2 cellular contexts compared by ENCODE assay signal in the genomic region with DNA sequence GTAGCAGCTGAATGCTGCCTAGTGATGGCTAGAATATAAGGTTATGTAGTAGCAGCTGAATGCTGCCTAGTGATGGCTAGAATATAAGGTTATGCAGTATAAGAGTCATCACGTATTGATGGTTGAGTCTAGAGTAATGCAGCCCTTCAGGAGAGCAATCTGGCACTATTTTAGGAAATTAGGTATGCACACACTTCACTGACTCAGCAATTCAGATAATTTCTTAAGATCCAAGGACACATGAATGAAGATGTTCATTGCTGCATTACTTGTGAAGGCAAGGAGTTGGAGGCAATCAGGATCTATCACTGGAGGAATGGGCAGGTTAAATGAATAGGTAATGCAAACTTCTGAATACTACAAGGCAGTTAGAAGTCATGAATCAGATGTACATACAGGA.
A peak's percentile ranks its signal among the peaks of the same experiment; 100 is the strongest.
TF ChIP-seq lines count a peak whose summit lies in the region.

No MANE protein-coding gene starts in this region.

TF ChIP-seq in A549, 52 proteins besides CTCF, POLR2A, EP300 and RAD21:
- TF ChIP-seq HOXB5 (CRISPR knock-in tag; IDR thresholded peaks at IDR 0.05) = no peak
- TF ChIP-seq MAFK (IDR thresholded peaks at IDR 0.05; ENCODE audit: partially characterized antibody) = peak; percentile 69
- TF ChIP-seq SMC3 (IDR thresholded peaks at IDR 0.05) = no peak
- TF ChIP-seq KDM5A (IDR thresholded peaks at IDR 0.05) = no peak
- no peak for TF ChIP-seq FOSB (CRISPR knock-in tag; IDR thresholded peaks at IDR 0.05)

TF ChIP-seq in K562, 482 proteins besides CTCF, POLR2A, EP300 and RAD21:
- TF ChIP-seq RBM25 (IDR thresholded peaks at IDR 0.05; ENCODE audit: low read depth, low read length, severe bottlenecking) (no peak), ZBTB17 (CRISPR knock-in tag; IDR thresholded peaks at IDR 0.05) (no peak), ZNF316 (IDR thresholded peaks at IDR 0.05) (peak; percentile 88), RBM22 (IDR thresholded peaks at IDR 0.05; ENCODE audit: low read depth, low read length, poor library complexity, severe bottlenecking) (no peak), ETS2 (tag; IDR thresholded peaks at IDR 0.05; ENCODE audit: borderline replicate concordance, poor library complexity, severe bottlenecking) (no peak), NR4A1 (CRISPR knock-in tag; IDR thresholded peaks at IDR 0.05) (no peak), NR4A1 (tag; IDR thresholded peaks at IDR 0.05) (no peak), C11orf30 (IDR thresholded peaks at IDR 0.05; ENCODE audit: low read depth) (peak; percentile 73), KDM1A (IDR thresholded peaks at IDR 0.05) (no peak), MAFF (IDR thresholded peaks at IDR 0.05; ENCODE audit: low read length) (peak; percentile 59), MAFG (tag; conservative IDR thresholded peaks at IDR 0.05) (peak; percentile 46; the same call in 1 of the 2 replicates), NFE2 (IDR thresholded peaks at IDR 0.05; ENCODE audit: low read depth) (0 out of 2 replicates have a peak, but pooled peaks have one; percentile 5), HOXB6 (CRISPR knock-in tag; IDR thresholded peaks at IDR 0.05; ENCODE audit: borderline replicate concordance) (no peak), ARNT (IDR thresholded peaks at IDR 0.05) (no peak), FOXJ3 (CRISPR knock-in tag; IDR thresholded peaks at IDR 0.05) (no peak), CTBP1 (IDR thresholded peaks at IDR 0.05; ENCODE audit: borderline replicate concordance) (no peak), MAFK (IDR thresholded peaks at IDR 0.05; ENCODE audit: low read length) (peak; percentile 56), MTF1 (CRISPR knock-in tag; IDR thresholded peaks at IDR 0.05; ENCODE audit: borderline replicate concordance) (no peak), ZBTB8A (IDR thresholded peaks at IDR 0.05; ENCODE audit: partially characterized antibody) (no peak), FIP1L1 (IDR thresholded peaks at IDR 0.05; ENCODE audit: low read depth, low read length, poor library complexity, severe bottlenecking) (no peak), SRSF1 (IDR thresholded peaks at IDR 0.05; ENCODE audit: low read depth, low read length) (no peak)
- TF ChIP-seq, protein P1, sequence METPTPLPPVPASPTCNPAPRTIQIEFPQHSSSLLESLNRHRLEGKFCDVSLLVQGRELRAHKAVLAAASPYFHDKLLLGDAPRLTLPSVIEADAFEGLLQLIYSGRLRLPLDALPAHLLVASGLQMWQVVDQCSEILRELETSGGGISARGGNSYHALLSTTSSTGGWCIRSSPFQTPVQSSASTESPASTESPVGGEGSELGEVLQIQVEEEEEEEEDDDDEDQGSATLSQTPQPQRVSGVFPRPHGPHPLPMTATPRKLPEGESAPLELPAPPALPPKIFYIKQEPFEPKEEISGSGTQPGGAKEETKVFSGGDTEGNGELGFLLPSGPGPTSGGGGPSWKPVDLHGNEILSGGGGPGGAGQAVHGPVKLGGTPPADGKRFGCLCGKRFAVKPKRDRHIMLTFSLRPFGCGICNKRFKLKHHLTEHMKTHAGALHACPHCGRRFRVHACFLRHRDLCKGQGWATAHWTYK (CRISPR knock-in tag; IDR thresholded peaks at IDR 0.05) = no peak
- TF ChIP-seq, protein P2, sequence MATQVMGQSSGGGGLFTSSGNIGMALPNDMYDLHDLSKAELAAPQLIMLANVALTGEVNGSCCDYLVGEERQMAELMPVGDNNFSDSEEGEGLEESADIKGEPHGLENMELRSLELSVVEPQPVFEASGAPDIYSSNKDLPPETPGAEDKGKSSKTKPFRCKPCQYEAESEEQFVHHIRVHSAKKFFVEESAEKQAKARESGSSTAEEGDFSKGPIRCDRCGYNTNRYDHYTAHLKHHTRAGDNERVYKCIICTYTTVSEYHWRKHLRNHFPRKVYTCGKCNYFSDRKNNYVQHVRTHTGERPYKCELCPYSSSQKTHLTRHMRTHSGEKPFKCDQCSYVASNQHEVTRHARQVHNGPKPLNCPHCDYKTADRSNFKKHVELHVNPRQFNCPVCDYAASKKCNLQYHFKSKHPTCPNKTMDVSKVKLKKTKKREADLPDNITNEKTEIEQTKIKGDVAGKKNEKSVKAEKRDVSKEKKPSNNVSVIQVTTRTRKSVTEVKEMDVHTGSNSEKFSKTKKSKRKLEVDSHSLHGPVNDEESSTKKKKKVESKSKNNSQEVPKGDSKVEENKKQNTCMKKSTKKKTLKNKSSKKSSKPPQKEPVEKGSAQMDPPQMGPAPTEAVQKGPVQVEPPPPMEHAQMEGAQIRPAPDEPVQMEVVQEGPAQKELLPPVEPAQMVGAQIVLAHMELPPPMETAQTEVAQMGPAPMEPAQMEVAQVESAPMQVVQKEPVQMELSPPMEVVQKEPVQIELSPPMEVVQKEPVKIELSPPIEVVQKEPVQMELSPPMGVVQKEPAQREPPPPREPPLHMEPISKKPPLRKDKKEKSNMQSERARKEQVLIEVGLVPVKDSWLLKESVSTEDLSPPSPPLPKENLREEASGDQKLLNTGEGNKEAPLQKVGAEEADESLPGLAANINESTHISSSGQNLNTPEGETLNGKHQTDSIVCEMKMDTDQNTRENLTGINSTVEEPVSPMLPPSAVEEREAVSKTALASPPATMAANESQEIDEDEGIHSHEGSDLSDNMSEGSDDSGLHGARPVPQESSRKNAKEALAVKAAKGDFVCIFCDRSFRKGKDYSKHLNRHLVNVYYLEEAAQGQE (CRISPR knock-in tag; IDR thresholded peaks at IDR 0.05; ENCODE audit: low read depth) = no peak
- TF ChIP-seq, protein P3, sequence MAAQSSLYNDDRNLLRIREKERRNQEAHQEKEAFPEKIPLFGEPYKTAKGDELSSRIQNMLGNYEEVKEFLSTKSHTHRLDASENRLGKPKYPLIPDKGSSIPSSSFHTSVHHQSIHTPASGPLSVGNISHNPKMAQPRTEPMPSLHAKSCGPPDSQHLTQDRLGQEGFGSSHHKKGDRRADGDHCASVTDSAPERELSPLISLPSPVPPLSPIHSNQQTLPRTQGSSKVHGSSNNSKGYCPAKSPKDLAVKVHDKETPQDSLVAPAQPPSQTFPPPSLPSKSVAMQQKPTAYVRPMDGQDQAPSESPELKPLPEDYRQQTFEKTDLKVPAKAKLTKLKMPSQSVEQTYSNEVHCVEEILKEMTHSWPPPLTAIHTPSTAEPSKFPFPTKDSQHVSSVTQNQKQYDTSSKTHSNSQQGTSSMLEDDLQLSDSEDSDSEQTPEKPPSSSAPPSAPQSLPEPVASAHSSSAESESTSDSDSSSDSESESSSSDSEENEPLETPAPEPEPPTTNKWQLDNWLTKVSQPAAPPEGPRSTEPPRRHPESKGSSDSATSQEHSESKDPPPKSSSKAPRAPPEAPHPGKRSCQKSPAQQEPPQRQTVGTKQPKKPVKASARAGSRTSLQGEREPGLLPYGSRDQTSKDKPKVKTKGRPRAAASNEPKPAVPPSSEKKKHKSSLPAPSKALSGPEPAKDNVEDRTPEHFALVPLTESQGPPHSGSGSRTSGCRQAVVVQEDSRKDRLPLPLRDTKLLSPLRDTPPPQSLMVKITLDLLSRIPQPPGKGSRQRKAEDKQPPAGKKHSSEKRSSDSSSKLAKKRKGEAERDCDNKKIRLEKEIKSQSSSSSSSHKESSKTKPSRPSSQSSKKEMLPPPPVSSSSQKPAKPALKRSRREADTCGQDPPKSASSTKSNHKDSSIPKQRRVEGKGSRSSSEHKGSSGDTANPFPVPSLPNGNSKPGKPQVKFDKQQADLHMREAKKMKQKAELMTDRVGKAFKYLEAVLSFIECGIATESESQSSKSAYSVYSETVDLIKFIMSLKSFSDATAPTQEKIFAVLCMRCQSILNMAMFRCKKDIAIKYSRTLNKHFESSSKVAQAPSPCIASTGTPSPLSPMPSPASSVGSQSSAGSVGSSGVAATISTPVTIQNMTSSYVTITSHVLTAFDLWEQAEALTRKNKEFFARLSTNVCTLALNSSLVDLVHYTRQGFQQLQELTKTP (IDR thresholded peaks at IDR 0.05; ENCODE audit: low read depth in 1 of 2, partially characterized antibody in 2 of 2) = no peak
- TF ChIP-seq, protein P4, sequence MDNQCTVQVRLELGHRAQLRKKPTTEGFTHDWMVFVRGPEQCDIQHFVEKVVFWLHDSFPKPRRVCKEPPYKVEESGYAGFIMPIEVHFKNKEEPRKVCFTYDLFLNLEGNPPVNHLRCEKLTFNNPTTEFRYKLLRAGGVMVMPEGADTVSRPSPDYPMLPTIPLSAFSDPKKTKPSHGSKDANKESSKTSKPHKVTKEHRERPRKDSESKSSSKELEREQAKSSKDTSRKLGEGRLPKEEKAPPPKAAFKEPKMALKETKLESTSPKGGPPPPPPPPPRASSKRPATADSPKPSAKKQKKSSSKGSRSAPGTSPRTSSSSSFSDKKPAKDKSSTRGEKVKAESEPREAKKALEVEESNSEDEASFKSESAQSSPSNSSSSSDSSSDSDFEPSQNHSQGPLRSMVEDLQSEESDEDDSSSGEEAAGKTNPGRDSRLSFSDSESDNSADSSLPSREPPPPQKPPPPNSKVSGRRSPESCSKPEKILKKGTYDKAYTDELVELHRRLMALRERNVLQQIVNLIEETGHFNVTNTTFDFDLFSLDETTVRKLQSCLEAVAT (IDR thresholded peaks at IDR 0.05) = no peak
- TF ChIP-seq, protein P5, sequence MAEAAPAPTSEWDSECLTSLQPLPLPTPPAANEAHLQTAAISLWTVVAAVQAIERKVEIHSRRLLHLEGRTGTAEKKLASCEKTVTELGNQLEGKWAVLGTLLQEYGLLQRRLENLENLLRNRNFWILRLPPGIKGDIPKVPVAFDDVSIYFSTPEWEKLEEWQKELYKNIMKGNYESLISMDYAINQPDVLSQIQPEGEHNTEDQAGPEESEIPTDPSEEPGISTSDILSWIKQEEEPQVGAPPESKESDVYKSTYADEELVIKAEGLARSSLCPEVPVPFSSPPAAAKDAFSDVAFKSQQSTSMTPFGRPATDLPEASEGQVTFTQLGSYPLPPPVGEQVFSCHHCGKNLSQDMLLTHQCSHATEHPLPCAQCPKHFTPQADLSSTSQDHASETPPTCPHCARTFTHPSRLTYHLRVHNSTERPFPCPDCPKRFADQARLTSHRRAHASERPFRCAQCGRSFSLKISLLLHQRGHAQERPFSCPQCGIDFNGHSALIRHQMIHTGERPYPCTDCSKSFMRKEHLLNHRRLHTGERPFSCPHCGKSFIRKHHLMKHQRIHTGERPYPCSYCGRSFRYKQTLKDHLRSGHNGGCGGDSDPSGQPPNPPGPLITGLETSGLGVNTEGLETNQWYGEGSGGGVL (CRISPR knock-in tag; IDR thresholded peaks at IDR 0.05) = no peak
- TF ChIP-seq, protein P6, sequence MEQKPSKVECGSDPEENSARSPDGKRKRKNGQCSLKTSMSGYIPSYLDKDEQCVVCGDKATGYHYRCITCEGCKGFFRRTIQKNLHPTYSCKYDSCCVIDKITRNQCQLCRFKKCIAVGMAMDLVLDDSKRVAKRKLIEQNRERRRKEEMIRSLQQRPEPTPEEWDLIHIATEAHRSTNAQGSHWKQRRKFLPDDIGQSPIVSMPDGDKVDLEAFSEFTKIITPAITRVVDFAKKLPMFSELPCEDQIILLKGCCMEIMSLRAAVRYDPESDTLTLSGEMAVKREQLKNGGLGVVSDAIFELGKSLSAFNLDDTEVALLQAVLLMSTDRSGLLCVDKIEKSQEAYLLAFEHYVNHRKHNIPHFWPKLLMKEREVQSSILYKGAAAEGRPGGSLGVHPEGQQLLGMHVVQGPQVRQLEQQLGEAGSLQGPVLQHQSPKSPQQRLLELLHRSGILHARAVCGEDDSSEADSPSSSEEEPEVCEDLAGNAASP (IDR thresholded peaks at IDR 0.05) = no peak
TF ChIP-seq in K562: peak in this region for 6.
